ENCODE assay signal across 19 cellular contexts in the genomic region with DNA sequence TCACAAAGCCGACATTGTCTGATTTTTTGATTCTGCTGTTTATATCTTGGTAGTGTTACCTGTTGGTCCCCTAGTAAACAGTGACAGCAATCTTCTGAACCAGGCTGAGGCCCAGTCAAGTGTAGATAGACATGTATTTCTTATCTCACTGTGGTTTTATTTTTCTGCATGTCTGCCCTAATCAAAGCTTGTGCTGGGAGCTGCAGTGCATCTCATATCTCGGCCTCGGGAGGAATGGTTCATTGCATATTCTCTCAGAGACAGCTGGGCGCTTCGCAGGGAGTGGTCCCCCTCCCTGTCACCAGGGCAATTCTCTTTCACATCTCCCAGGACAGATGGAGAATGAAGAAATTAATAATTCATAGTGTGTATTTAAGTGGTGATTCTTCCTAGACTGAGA. TPM values are rescaled to one million over a fixed set of nuclear protein-coding genes. Genes with fewer than 3 reads are reported as not detected.
DNase-seq lines count a peak whose midpoint lies in the region; TF ChIP-seq lines count a peak whose summit lies in the region.
"Had no signal": no experiment of that assay in that cellular context is flagged by ENCODE, and none has a peak within 500 bp of the region (broad histone marks: within the 10 kb centered on the region; RNA-seq: fewer than 3 reads in every experiment).

No MANE protein-coding gene starts in this region.

- peaks cover 25% of the 10 kb centered on the region for H3K36me3 Mint-ChIP-seq in Calu3 (ENCODE audit: insufficient read depth, unreplicated experiment)
- H3K36me3 Mint-ChIP-seq in chondrocyte (ENCODE audit: low read depth): no peaks in the 10 kb centered on the region
- H3K36me3 Mint-ChIP-seq in neural progenitor cell: peaks cover 6% of the 10 kb centered on the region
- H3K36me3 Mint-ChIP-seq: natural killer cell treated with Interleukin-12 subunit alpha and Interleukin-12 subunit beta and Interleukin-15 and Interleukin-18, amount 100 ng/mL, for 72 hours had no signal

- no peaks in the 10 kb centered on the region for H3F3A ChIP-seq in neural progenitor cell (ENCODE audit: low read depth)

- no peaks in the 10 kb centered on the region for H3K36me3 ChIP-seq in neural progenitor cell
- H3K36me3 ChIP-seq: vagina had no signal

- no peak for TF ChIP-seq CTCF in Calu3 (IDR thresholded peaks at IDR 0.05; ENCODE audit: unreplicated experiment)
- TF ChIP-seq CTCF in chondrocyte (IDR thresholded peaks at IDR 0.05): no peak
- no peak for TF ChIP-seq CTCF in neural progenitor cell (IDR thresholded peaks at IDR 0.05)

- H2AFZ ChIP-seq in neural progenitor cell (replicated peaks): no peak overlapping the region

- intact Hi-C loops in Calu3 (cut with micrococcal nuclease; ENCODE audit: unreplicated experiment): no loop called here

- H3K9ac ChIP-seq in neural progenitor cell: no peak overlapping the region

- no peaks in the 10 kb centered on the region for H3K9me3 ChIP-seq in neural progenitor cell (ENCODE audit: low read depth)
- H3K9me3 ChIP-seq: esophagus muscularis mucosa, MG63, vagina had no signal

- H3K79me2 ChIP-seq in neural progenitor cell (ENCODE audit: low read depth): no peaks in the 10 kb centered on the region

- DNase-seq in Calu3 (no peak), NCI-H226 (peak; percentile 62), chondrocyte (ENCODE audit: low spot score) (no peak), neural progenitor cell (ENCODE audit: low spot score) (no peak), SHP77 (lab: John Stamatoyannopoulos, UW) (no peak), dermis blood vessel endothelial cell (no peak), iPS-NIHi7 (ENCODE audit: extremely low spot score) (no peak)
- no peak for DNase-seq in activated naive CD4-positive, alpha-beta T cell (lab: John Stamatoyannopoulos, UW)
- DNase-seq: activated CD4-positive, alpha-beta T cell treated with anti-CD3 and anti-CD28 coated beads, Interleukin-2, amount 50 U/mL, for 48 hours; activated T-cell treated with anti-CD3 and anti-CD28 coated beads, Interleukin-2, amount 50 U/mL, for 48 hours; AML-193; DMS53; hippocampal formation; MG63; NCI-H2029 treated with DMSO at 0.1 percent for 48 hours; stimulated activated CD4-positive, alpha-beta T cell treated with anti-CD3 and anti-CD28 coated beads, Interleukin-4, amount 100 ng/mL, for 4 hours had no signal

- no TSS peak for BruUV-seq in Calu3 (replicated peaks; lab: Mats Ljungman, UMichigan)

- H3K27me3 Mint-ChIP-seq in Calu3 (ENCODE audit: unreplicated experiment): no peaks in the 10 kb centered on the region
- H3K27me3 Mint-ChIP-seq in chondrocyte (ENCODE audit: low read depth): no peaks in the 10 kb centered on the region
- no peaks in the 10 kb centered on the region for H3K27me3 Mint-ChIP-seq in neural progenitor cell (ENCODE audit: insufficient read depth, low read depth)
- H3K27me3 Mint-ChIP-seq: natural killer cell treated with Interleukin-12 subunit alpha and Interleukin-12 subunit beta and Interleukin-15 and Interleukin-18, amount 100 ng/mL, for 72 hours had no signal

- no peaks in the 10 kb centered on the region for H3K27me3 ChIP-seq in neural progenitor cell
- H3K27me3 ChIP-seq: esophagus muscularis mucosa, MG63, vagina had no signal

- no peak overlapping the region for H3K27ac ChIP-seq in neural progenitor cell
- H3K27ac ChIP-seq: vagina had no signal

- no peak overlapping the region for H3K4me3 ChIP-seq in neural progenitor cell
- H3K4me3 ChIP-seq: esophagus muscularis mucosa, MG63, vagina had no signal

- H3K4me1 Mint-ChIP-seq in Calu3 (ENCODE audit: low read depth, unreplicated experiment) (peaks cover 65% of the 10 kb centered on the region), chondrocyte (ENCODE audit: low read depth) (peaks cover 38% of the 10 kb centered on the region), neural progenitor cell (peaks cover 4% of the 10 kb centered on the region)

- no peaks in the 10 kb centered on the region for H4K20me1 ChIP-seq in neural progenitor cell (ENCODE audit: low read depth)

- H3K4me2 ChIP-seq in neural progenitor cell: no peak overlapping the region

- H3K4me3 Mint-ChIP-seq in Calu3 (ENCODE audit: low read depth, unreplicated experiment): no peak overlapping the region
- H3K4me3 Mint-ChIP-seq in chondrocyte (ENCODE audit: unreplicated experiment): no peak overlapping the region
- H3K4me3 Mint-ChIP-seq in neural progenitor cell: no peak overlapping the region
- H3K4me3 Mint-ChIP-seq: natural killer cell treated with Interleukin-12 subunit alpha and Interleukin-12 subunit beta and Interleukin-15 and Interleukin-18, amount 100 ng/mL, for 72 hours had no signal

- CTCF ChIA-PET in Calu3 (lab: Charles Lee): no interaction called here

- no peaks in the 10 kb centered on the region for H3K4me1 ChIP-seq in neural progenitor cell

- H3K27ac Mint-ChIP-seq in Calu3 (ENCODE audit: unreplicated experiment) (peak overlapping the region; percentile 46), chondrocyte (ENCODE audit: unreplicated experiment) (peak overlapping the region; percentile 4), neural progenitor cell (peak overlapping the region; percentile 37)

- H3K9me3 Mint-ChIP-seq in Calu3 (ENCODE audit: low read depth, unreplicated experiment): no peaks in the 10 kb centered on the region
- H3K9me3 Mint-ChIP-seq in chondrocyte (ENCODE audit: low read depth): no peaks in the 10 kb centered on the region
- H3K9me3 Mint-ChIP-seq in neural progenitor cell: no peaks in the 10 kb centered on the region
- H3K9me3 Mint-ChIP-seq: natural killer cell treated with Interleukin-12 subunit alpha and Interleukin-12 subunit beta and Interleukin-15 and Interleukin-18, amount 100 ng/mL, for 72 hours had no signal

RNA-seq across cellular contexts. Expression of a gene that starts 8.0 kb away (rescaled TPM):
- 52.0 and 67.3 TPM in 2 replicates for total RNA-seq in Calu3 (2022)
- total RNA-seq in chondrocyte: 19.8 to 26.5 TPM (median 24.9 TPM) in 3 replicates
- total RNA-seq in neural progenitor cell (ENCODE audit: low replicate concordance): 19.6 and 30.3 TPM in 2 replicates
- total RNA-seq in dermis blood vessel endothelial cell: 38.2 and 48.2 TPM in 2 replicates

RNA-seq across cellular contexts. Expression of a gene that starts 8.7 kb away (rescaled TPM):
- 86.7 and 133 TPM in 2 replicates for total RNA-seq in Calu3 (2022)
- 101 to 109 TPM (median 108 TPM) in 3 replicates for total RNA-seq in chondrocyte
- total RNA-seq in neural progenitor cell (ENCODE audit: low replicate concordance): 103 and 126 TPM in 2 replicates
- total RNA-seq in dermis blood vessel endothelial cell: 87.3 and 143 TPM in 2 replicates
